Comparison of ENCODE assay signal across 8 cellular contexts in genomic region chr18:3449702-3450357, GRCh38. TPM values are rescaled to one million over a fixed set of nuclear protein-coding genes. Genes with fewer than 3 reads are reported as not detected.
A peak's percentile ranks its signal among the peaks of the same experiment; 100 is the strongest.
DNase-seq lines count a peak whose midpoint lies in the region; ATAC-seq and TF ChIP-seq lines count a peak whose summit lies in the region.

Gene TGIF1 (plus strand): TSS chr18:3450172. CDS start chr18:3450490, 318 bp downstream.

- H4K20me1 ChIP-seq in OCI-LY7 (ENCODE audit: insufficient read depth, low read length), result peaks cover 5% of the 10 kb centered on the region; the same call in 1 of the 2 replicates

- TF ChIP-seq CTCF in OCI-LY7 (conservative IDR thresholded peaks at IDR 0.05; ENCODE audit: low read length), result no peak

- H3K27me3 Mint-ChIP-seq in CD4-positive, CD25-positive, alpha-beta regulatory T cell, result peaks cover 66% of the 10 kb centered on the region
- no peaks in the 10 kb centered on the region for H3K27me3 Mint-ChIP-seq in natural killer cell treated with Interleukin-12 subunit alpha and Interleukin-12 subunit beta and Interleukin-15 and Interleukin-18, amount 100 ng/mL, for 72 hours

- ATAC-seq in CD4-positive, CD25-positive, alpha-beta regulatory T cell (ENCODE audit: low read depth in 2 of 2), result no peak
- ATAC-seq in natural killer cell treated with Interleukin-12 subunit alpha and Interleukin-12 subunit beta and Interleukin-15 and Interleukin-18, amount 100 ng/mL, for 72 hours, result peak; percentile 4 to 7
- no peak for ATAC-seq in HG03457 (IDR thresholded peaks at IDR 0.05; ENCODE audit: unreplicated experiment)

- BruUV-seq in OCI-LY7 (replicated peaks; lab: Mats Ljungman, UMichigan), result no TSS peak

- no peaks in the 10 kb centered on the region for H3K9me3 ChIP-seq in CD4-positive, CD25-positive, alpha-beta regulatory T cell (ENCODE audit: control insufficient read depth in 2 of 2, low read length in 2 of 2)
- H3K9me3 ChIP-seq in OCI-LY7 (ENCODE audit: low read length) (no peaks in the 10 kb centered on the region), thymus (ENCODE audit: control insufficient read depth) (no peaks in the 10 kb centered on the region)

- CTCF ChIA-PET in HEK293T (lab: Yijun Ruan, JAX), result no interaction called here
- CTCF ChIA-PET in OCI-LY7 (lab: Charles Lee; ENCODE audit: unreplicated experiment), result no interaction called here

- H3K79me2 ChIP-seq in OCI-LY7 (ENCODE audit: insufficient read depth, low read depth, low read length), result peaks cover 46% of the 10 kb centered on the region

- peaks cover 4% of the 10 kb centered on the region for H3K36me3 Mint-ChIP-seq in CD4-positive, CD25-positive, alpha-beta regulatory T cell
- H3K36me3 Mint-ChIP-seq in natural killer cell treated with Interleukin-12 subunit alpha and Interleukin-12 subunit beta and Interleukin-15 and Interleukin-18, amount 100 ng/mL, for 72 hours, result no peaks in the 10 kb centered on the region

- peak within 1 kb of the TSS; percentile 97 for H3K27ac ChIP-seq in CD4-positive, CD25-positive, alpha-beta regulatory T cell (ENCODE audit: insufficient read depth, low read length, poor library complexity, severe bottlenecking)
- H3K27ac ChIP-seq in OCI-LY7 (ENCODE audit: low read depth, low read length, poor library complexity, severe bottlenecking) (peak within 1 kb of the TSS; percentile 96), thymus (ENCODE audit: low read depth) (peak within 1 kb of the TSS; percentile 97)

- DNase-seq in CD4-positive, CD25-positive, alpha-beta regulatory T cell, result peak in 1 of 3 donors; percentile 11
- DNase-seq in HEK293T (ENCODE audit: extremely low spot score), result peak; percentile 37
- peak; percentile 51 for DNase-seq in OCI-LY7 (ENCODE audit: low spot score)
- peak; percentile 30 for DNase-seq in activated gamma-delta T cell treated with Interleukin-2 at 50 U/mL for 16 hours
- DNase-seq in fibroblast of the conjunctiva (ENCODE audit: low read depth), result peak; percentile 81
- peak; percentile 74 for DNase-seq in natural killer cell treated with Interleukin-12 subunit alpha and Interleukin-12 subunit beta and Interleukin-15 and Interleukin-18, amount 100 ng/mL, for 72 hours (ENCODE audit: low spot score)

- H3K27ac Mint-ChIP-seq in CD4-positive, CD25-positive, alpha-beta regulatory T cell, result peak within 1 kb of the TSS; percentile 99 to 100 (median 99)
- H3K27ac Mint-ChIP-seq in natural killer cell treated with Interleukin-12 subunit alpha and Interleukin-12 subunit beta and Interleukin-15 and Interleukin-18, amount 100 ng/mL, for 72 hours, result peak within 1 kb of the TSS; percentile 99

- under 1% methylated on average over 60 of the region's 60 CpGs for WGBS in thymus

- H3K4me3 ChIP-seq in CD4-positive, CD25-positive, alpha-beta regulatory T cell (ENCODE audit: low read depth, low read length), result peak within 1 kb of the TSS; percentile 72
- peak within 1 kb of the TSS; percentile 88 for H3K4me3 ChIP-seq in OCI-LY7 (ENCODE audit: low read depth, low read length, poor library complexity, severe bottlenecking)
- peak within 1 kb of the TSS; percentile 72 for H3K4me3 ChIP-seq in thymus (ENCODE audit: low read length)

- peaks cover 5% of the 10 kb centered on the region for H3K27me3 ChIP-seq in CD4-positive, CD25-positive, alpha-beta regulatory T cell (ENCODE audit: control insufficient read depth, insufficient read depth, low read length)
- no peaks in the 10 kb centered on the region for H3K27me3 ChIP-seq in thymus (ENCODE audit: control insufficient read depth, insufficient read depth)

- H2AFZ ChIP-seq in OCI-LY7 (ENCODE audit: low read length), result peak within 1 kb of the TSS; percentile 45; the same call in 1 of the 2 replicates

- H3K4me1 ChIP-seq in CD4-positive, CD25-positive, alpha-beta regulatory T cell (ENCODE audit: control insufficient read depth, insufficient read depth, low read length, poor library complexity, severe bottlenecking), result peaks cover 64% of the 10 kb centered on the region
- peaks cover 34% of the 10 kb centered on the region for H3K4me1 ChIP-seq in OCI-LY7 (ENCODE audit: insufficient read depth, low read length, poor library complexity, severe bottlenecking)
- peaks cover 13% of the 10 kb centered on the region for H3K4me1 ChIP-seq in thymus (ENCODE audit: control insufficient read depth, insufficient read depth, low read length)

- peak within 1 kb of the TSS; percentile 87 for H3K4me2 ChIP-seq in OCI-LY7 (ENCODE audit: low read length)

- H3K9me3 Mint-ChIP-seq in CD4-positive, CD25-positive, alpha-beta regulatory T cell, result peaks cover 0 to 4% (median 0%) of the 10 kb centered on the region in 7 donors
- H3K9me3 Mint-ChIP-seq in natural killer cell treated with Interleukin-12 subunit alpha and Interleukin-12 subunit beta and Interleukin-15 and Interleukin-18, amount 100 ng/mL, for 72 hours, result no peaks in the 10 kb centered on the region

- H3K36me3 ChIP-seq in CD4-positive, CD25-positive, alpha-beta regulatory T cell (ENCODE audit: control insufficient read depth, insufficient read depth, low read length), result no peaks in the 10 kb centered on the region
- H3K36me3 ChIP-seq in OCI-LY7 (ENCODE audit: insufficient read depth, low read length), result peaks cover 5% of the 10 kb centered on the region; the same call in 1 of the 2 replicates
- H3K36me3 ChIP-seq in thymus (ENCODE audit: control insufficient read depth, insufficient read depth), result no peaks in the 10 kb centered on the region

- H3K4me1 Mint-ChIP-seq in CD4-positive, CD25-positive, alpha-beta regulatory T cell, result peaks cover 12 to 57% (median 36%) of the 10 kb centered on the region in 4 donors
- H3K4me1 Mint-ChIP-seq in natural killer cell treated with Interleukin-12 subunit alpha and Interleukin-12 subunit beta and Interleukin-15 and Interleukin-18, amount 100 ng/mL, for 72 hours (ENCODE audit: low read depth in 2 of 2), result peaks cover 30 to 40% of the 10 kb centered on the region in 2 donors

- intact Hi-C loops in OCI-LY7 (cut with micrococcal nuclease; ENCODE audit: unreplicated experiment), result loop anchor here (1.0 to 10.0 kb wide), 5 partner anchors 153 to 435 kb away; partner anchors contain the start of gene LPIN2

- POLR2A ChIA-PET in HEK293T (lab: Yijun Ruan, JAX) (interaction anchor here (0.8 to 1.0 kb wide), 4 partner anchors 38 to 154 kb away, joined by 3 to 4 read pairs (median 4); no protein-coding TSS in a partner anchor), OCI-LY7 (lab: Charles Lee) (interaction anchor here (0.6 to 3.0 kb wide), 6 partner anchors 40 to 153 kb away, joined by 3 to 17 read pairs (median 5); no protein-coding TSS in a partner anchor)

- H3K4me3 Mint-ChIP-seq in CD4-positive, CD25-positive, alpha-beta regulatory T cell, result peak within 1 kb of the TSS; percentile 96 to 99 (median 97)
- peak within 1 kb of the TSS; percentile 97 for H3K4me3 Mint-ChIP-seq in natural killer cell treated with Interleukin-12 subunit alpha and Interleukin-12 subunit beta and Interleukin-15 and Interleukin-18, amount 100 ng/mL, for 72 hours

- H3K9me2 ChIP-seq in OCI-LY7 (ENCODE audit: insufficient read depth, low read length), result no peaks in the 10 kb centered on the region

TF ChIP-seq in HEK293T, 16 proteins besides CTCF, POLR2A, EP300 and RAD21:
- TF ChIP-seq ARNT (IDR thresholded peaks at IDR 0.05), result no peak
- TF ChIP-seq PKNOX1 (IDR thresholded peaks at IDR 0.05), result 0 out of 2 replicates have a peak, but pooled peaks have one; percentile 9
- peak; percentile 45 for TF ChIP-seq L3MBTL2 (conservative IDR thresholded peaks at IDR 0.05)
- TF ChIP-seq FOXK2 (IDR thresholded peaks at IDR 0.05), result no peak
TF ChIP-seq in HEK293T: peak in this region for 2.

RNA-seq across cellular contexts. Expression of gene TGIF1, which starts in this region (rescaled TPM):
- 37.3 TPM for total RNA-seq in CD4-positive, CD25-positive, alpha-beta regulatory T cell
- 10 to 100 TPM; 42.6 to 86.8 (median 51.0) TPM for polyA plus RNA-seq in CD4-positive, CD25-positive, alpha-beta regulatory T cell
- 61.5 and 69.0 TPM in 2 replicates for total RNA-seq in OCI-LY7 (2014; rRNA removed; shearing (Covaris generic))
- 40.9 and 42.5 TPM in 2 replicates for total RNA-seq in OCI-LY7 (2022)
- total RNA-seq in natural killer cell treated with Interleukin-12 subunit alpha and Interleukin-12 subunit beta and Interleukin-15 and Interleukin-18, amount 100 ng/mL, for 72 hours, result 10 to 100 TPM; 12.5 to 24.5 TPM
- 96.1 TPM for polyA plus RNA-seq in thymus

Comparison
In these comparisons a context has a peak if more than half of its experiments do, and no peak if none do; other contexts are left out.
1. ATAC-seq: peak in natural killer cell treated with Interleukin-12 subunit alpha and Interleukin-12 subunit beta and Interleukin-15 and Interleukin-18, amount 100 ng/mL, for 72 hours (2 of 2); none in CD4-positive, CD25-positive, alpha-beta regulatory T cell (0 of 2) and HG03457 (single experiment).
2. Peak in every context shown above with its lines, with median percentiles within 50 percentile points of each other: H3K27ac ChIP-seq and H3K4me3 ChIP-seq.